1 cellular context compared by ENCODE assay signal in genomic region chr19:2328401-2329161, GRCh38.
TF ChIP-seq lines count a peak whose summit lies in the region.

Gene LSM7, minus strand, starts transcription at chr19:2328586. Its CDS starts 20 bp downstream, at chr19:2328566.
Gene SPPL2B, plus strand, starts transcription at chr19:2328684. Its CDS starts 26 bp downstream, at chr19:2328710.

TF ChIP-seq in IMR-90, 13 proteins besides CTCF, POLR2A, EP300 and RAD21:
- TF ChIP-seq BHLHE40 (IDR thresholded peaks at IDR 0.05; ENCODE audit: low read depth, low read length) = no peak
- peak; percentile 96 for TF ChIP-seq MXI1 (IDR thresholded peaks at IDR 0.05; ENCODE audit: borderline replicate concordance, low read depth, low read length)
- no peak for TF ChIP-seq ELK1 (IDR thresholded peaks at IDR 0.05; ENCODE audit: borderline replicate concordance, low read depth, low read length)
- TF ChIP-seq RCOR1 (IDR thresholded peaks at IDR 0.05; ENCODE audit: insufficient replicate concordance, low read length) = no peak
- TF ChIP-seq MAFK (IDR thresholded peaks at IDR 0.05; ENCODE audit: low read depth, low read length) = no peak
- TF ChIP-seq MAZ (IDR thresholded peaks at IDR 0.05; ENCODE audit: borderline replicate concordance, low read depth, low read length) = peak; percentile 37; the same call in 1 of the 2 replicates
- TF ChIP-seq CHD1 (IDR thresholded peaks at IDR 0.05; ENCODE audit: low read depth, low read length) = no peak; the same call in 1 of the 2 replicates
- TF ChIP-seq USF2 (IDR thresholded peaks at IDR 0.05; ENCODE audit: low read depth, low read length) = 0 out of 2 replicates have a peak, but pooled peaks have one; percentile 10
- TF ChIP-seq CEBPB (IDR thresholded peaks at IDR 0.05; ENCODE audit: low read depth, low read length) = no peak
- TF ChIP-seq SMC3 (IDR thresholded peaks at IDR 0.05; ENCODE audit: low read depth, low read length) = no peak
- no peak for TF ChIP-seq RFX5 (IDR thresholded peaks at IDR 0.05; ENCODE audit: low read depth, low read length)
- TF ChIP-seq NFE2L2 (IDR thresholded peaks at IDR 0.05; ENCODE audit: low read depth, low read length) = no peak
- 0 out of 2 replicates have a peak, but pooled peaks have one; percentile 2 for TF ChIP-seq FOS (IDR thresholded peaks at IDR 0.05; ENCODE audit: low read depth, low read length)
